Comparison of ENCODE assay signal across 7 cellular contexts in genomic region chr14:78863143-78863542, GRCh38.
A peak's percentile ranks its signal among the peaks of the same experiment; 100 is the strongest.
DNase-seq lines count a peak whose midpoint lies in the region; TF ChIP-seq lines count a peak whose summit lies in the region.

No MANE protein-coding gene starts in this region.

- peaks cover 4% of the 10 kb centered on the region for H3K4me1 Mint-ChIP-seq in neural crest cell

- no peak overlapping the region for H3K4me3 ChIP-seq in H7 (ENCODE audit: insufficient read depth, low read depth, low read length)
- no peak overlapping the region for H3K4me3 ChIP-seq in NB4 (ENCODE audit: low read depth, low read length)
- H3K4me3 ChIP-seq in cardiac fibroblast (replicated peaks in 1 of 2; ENCODE audit: low read depth in 2 of 2, low read length in 2 of 2): no peak overlapping the region

- no peak for TF ChIP-seq POLR2A in NB4 (IDR thresholded peaks at IDR 0.05; ENCODE audit: extremely low read depth, insufficient read length)

- no peaks in the 10 kb centered on the region for H3K36me3 ChIP-seq in H7 (replicated peaks; ENCODE audit: control insufficient read depth, insufficient read depth, low read length)

- no peaks in the 10 kb centered on the region for H3K27me3 ChIP-seq in H7 (ENCODE audit: control insufficient read depth, insufficient read depth, low read length)

- DNase-seq in H7 (peak; percentile 15), NB4 (ENCODE audit: low read depth) (peak; percentile 53), cardiac fibroblast (ENCODE audit: low read depth in 2 of 2) (peak; percentile 26 to 38), neural crest cell (ENCODE audit: low read depth, low spot score) (peak; percentile 60), SW 1271 (lab: John Stamatoyannopoulos, UW) (no peak), NCI-H146 treated with DMSO at 0.1 percent for 48 hours (lab: John Stamatoyannopoulos, UW; ENCODE audit: unreplicated experiment) (no peak), SKM-1 treated with dmso at 0.1 percent for 144 hours (lab: John Stamatoyannopoulos, UW; ENCODE audit: unreplicated experiment) (no peak)

- TF ChIP-seq CTCF in NB4 (IDR thresholded peaks at IDR 0.05; ENCODE audit: low read depth, low read length) (no peak), cardiac fibroblast (IDR thresholded peaks at IDR 0.05; ENCODE audit: low read depth, low read length) (no peak), neural crest cell (conservative IDR thresholded peaks at IDR 0.05) (no peak)

- H3K9me3 Mint-ChIP-seq in neural crest cell: peaks cover 3% of the 10 kb centered on the region

- peak overlapping the region; percentile 10 for H3K27ac Mint-ChIP-seq in neural crest cell (ENCODE audit: unreplicated experiment)

- no peak overlapping the region for H3K4me3 Mint-ChIP-seq in neural crest cell

- peaks cover 33% of the 10 kb centered on the region for H3K27me3 Mint-ChIP-seq in neural crest cell (ENCODE audit: low read depth)

- H3K36me3 Mint-ChIP-seq in neural crest cell (ENCODE audit: low read depth): no peaks in the 10 kb centered on the region

Comparison
In these comparisons a context has a peak if more than half of its experiments do, and no peak if none do; other contexts are left out.
1. DNase-seq: peak in H7 (single experiment), NB4 (single experiment), cardiac fibroblast (2 of 2) and neural crest cell (single experiment); none in SW 1271 (0 of 2), NCI-H146 treated with DMSO at 0.1 percent for 48 hours (single experiment) and SKM-1 treated with dmso at 0.1 percent for 144 hours (single experiment).